In the genomic region with DNA sequence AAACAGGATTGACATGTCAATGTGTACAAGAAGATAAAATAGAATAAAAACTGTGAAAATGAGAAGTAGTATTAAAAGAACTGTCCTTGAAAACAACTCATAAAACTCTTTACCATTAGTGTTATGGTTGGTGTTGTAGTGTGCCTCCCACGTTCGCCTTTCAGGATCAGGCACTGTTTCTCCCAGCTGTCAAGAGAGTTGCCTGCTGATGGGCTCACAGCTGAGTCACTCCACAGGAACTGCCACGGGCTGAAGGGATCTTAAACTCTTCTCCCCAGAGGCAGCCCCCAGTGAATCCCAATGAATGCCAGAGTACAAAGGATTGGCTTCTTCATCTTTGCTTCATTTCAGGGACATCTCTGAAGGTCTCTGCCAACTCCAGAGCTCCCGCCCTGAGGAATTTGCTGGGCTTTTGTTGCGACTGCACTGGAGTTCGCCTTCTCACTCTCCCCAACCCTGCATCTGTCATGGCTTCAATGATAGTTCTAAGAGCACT, we compare ENCODE assay signal across 12 cellular contexts.
DNase-seq lines count a peak whose midpoint lies in the region; ATAC-seq and TF ChIP-seq lines count a peak whose summit lies in the region.
"Had no signal": no experiment of that assay in that cellular context is flagged by ENCODE, and none has a peak within 500 bp of the region (broad histone marks: within the 10 kb centered on the region; RNA-seq: fewer than 3 reads in every experiment).

No MANE protein-coding gene starts in this region.

- CTCF ChIA-PET in mammary epithelial cell (lab: Charles Lee; ENCODE audit: low non-redundant PET), result no interaction called here

- in situ Hi-C loops in mammary epithelial cell (cut with MboI; ENCODE audit: low sequenced_read_pairs in 2 of 2), result no loop called here

- no peak for TF ChIP-seq CTCF in mammary epithelial cell (conservative IDR thresholded peaks at IDR 0.05 in 1 of 2, IDR thresholded peaks at IDR 0.05 in 1 of 2; ENCODE audit: extremely low read depth in 1 of 2, insufficient read depth in 1 of 2, low read depth in 1 of 2, low read length in 2 of 2)
- no peak for TF ChIP-seq CTCF in testis (IDR thresholded peaks at IDR 0.05)

- no peaks in the 10 kb centered on the region for H3K79me2 ChIP-seq in mammary epithelial cell (ENCODE audit: insufficient read depth, low read length)

- H3K9me3 ChIP-seq in mammary epithelial cell (replicated peaks; ENCODE audit: insufficient read depth, low read length) (no peaks in the 10 kb centered on the region), testis (no peaks in the 10 kb centered on the region)

- intact Hi-C loops in mammary epithelial cell (cut with micrococcal nuclease) (no loop called here), testis (cut with DNase I; ENCODE audit: low total_unique reads) (no loop called here)

- no peak overlapping the region for H3K9ac ChIP-seq in mammary epithelial cell (ENCODE audit: insufficient read depth, low read length)

- ATAC-seq in HG03378 (IDR thresholded peaks at IDR 0.05; ENCODE audit: unreplicated experiment), result no peak

- H3K4me1 ChIP-seq in mammary epithelial cell (ENCODE audit: insufficient read depth, low read length) (peaks cover 4% of the 10 kb centered on the region), testis (peaks cover 5% of the 10 kb centered on the region)

- peak; percentile 5 for DNase-seq in DMS 273 (lab: John Stamatoyannopoulos, UW; ENCODE audit: unreplicated experiment)
- DNase-seq in DMS 273 treated with DMSO at 0.1 percent for 48 hours (lab: John Stamatoyannopoulos, UW), result no peak
- DNase-seq in mammary epithelial cell, result peak; percentile 28
- peak; percentile 66 for DNase-seq in iPS-NIHi11 (ENCODE audit: low spot score)
- DNase-seq in testis, result peak; percentile 64
- no peak for DNase-seq in GDM1 (lab: John Stamatoyannopoulos, UW)
- no peak for DNase-seq in NK-92 (lab: John Stamatoyannopoulos, UW; ENCODE audit: unreplicated experiment)
- DNase-seq: activated CD4-positive, alpha-beta T cell treated with anti-CD3 and anti-CD28 coated beads, Interleukin-2, amount 50 U/mL, for 4 hours; NCI-H774; stimulated activated naive CD4-positive, alpha-beta T cell treated with Interleukin-2 at 50 U/mL for 16 hours had no signal

- 47% methylated on average over 3 of the region's 6 CpGs for WGBS in mammary epithelial cell (ENCODE audit: low coverage, missing lambda C conversion rate)
- WGBS in testis, 2 donors, result 26 to 29% methylated on average over 6 of the region's 6 CpGs

- H4K20me1 ChIP-seq in mammary epithelial cell (ENCODE audit: insufficient read depth, low read length), result no peaks in the 10 kb centered on the region

- TF ChIP-seq POLR2A in testis (IDR thresholded peaks at IDR 0.05), result no peak

- no peak overlapping the region for H3K4me3 ChIP-seq in mammary epithelial cell (replicated peaks in 1 of 3; ENCODE audit: insufficient read depth in 1 of 3, low read depth in 2 of 3, low read length in 3 of 3)
- no peak overlapping the region for H3K4me3 ChIP-seq in testis

- H3K27me3 ChIP-seq in mammary epithelial cell (ENCODE audit: insufficient read depth, low read length) (no peaks in the 10 kb centered on the region), testis (no peaks in the 10 kb centered on the region)

- H3K4me2 ChIP-seq in mammary epithelial cell (ENCODE audit: insufficient read depth, low read depth, low read length), result peak overlapping the region; percentile 54

- dilution Hi-C loops in mammary epithelial cell (cut with HindIII; ENCODE audit: low sequenced_read_pairs), result no loop called here

- no TSS peak for BruUV-seq in mammary epithelial cell (replicated peaks; lab: Mats Ljungman, UMichigan)

- H2AFZ ChIP-seq in mammary epithelial cell (ENCODE audit: low read depth, low read length), result peak overlapping the region; percentile 83

- H3K27ac ChIP-seq in mammary epithelial cell (ENCODE audit: insufficient read depth, low read depth, low read length) (no peak overlapping the region), testis (peak overlapping the region; percentile 2 to 31)
- H3K27ac ChIP-seq: 22Rv1 had no signal

- H3K36me3 ChIP-seq in mammary epithelial cell (ENCODE audit: insufficient read depth, low read length) (peaks cover 1% of the 10 kb centered on the region), testis (ENCODE audit: low read depth, missing control alignments) (no peaks in the 10 kb centered on the region)

Comparison
In these comparisons a context has a peak if more than half of its experiments do, and no peak if none do; other contexts are left out.
1. DNase-seq: peak in DMS 273 (single experiment), mammary epithelial cell (single experiment), iPS-NIHi11 (single experiment) and testis (single experiment); none in DMS 273 treated with DMSO at 0.1 percent for 48 hours (single experiment), GDM1 (single experiment) and NK-92 (single experiment).